ENCODE assay signal across 8 cellular contexts in genomic region chr22:46070722-46071450, GRCh38.
A peak's percentile ranks its signal among the peaks of the same experiment; 100 is the strongest.
DNase-seq lines count a peak whose midpoint lies in the region; ATAC-seq and TF ChIP-seq lines count a peak whose summit lies in the region.

No MANE protein-coding gene starts in this region.

- no peaks in the 10 kb centered on the region for H3K4me1 ChIP-seq in ectodermal cell (ENCODE audit: control insufficient read depth, insufficient read depth, low read length)

- peaks cover 1% of the 10 kb centered on the region for H3K27me3 Mint-ChIP-seq in IgD-negative memory B cell
- no peaks in the 10 kb centered on the region for H3K27me3 Mint-ChIP-seq in activated B cell treated with CpG ODN at 0.5 μM for 24 hours
- no peaks in the 10 kb centered on the region for H3K27me3 Mint-ChIP-seq in stimulated activated naive B cell treated with anti-CD40 and anti-IgM and Interleukin-4, amounts not matched to agents 10 μg/mL and 1 μg/mL and 100 μg/mL, for 72 hours

- CTCF ChIA-PET in activated B cell treated with CpG ODN at 0.5 μM for 24 hours (lab: Charles Lee) = interaction anchor here (1.0 to 1.3 kb wide), 2 partner anchors 34 to 58 kb away, joined by 4 to 7 read pairs; no protein-coding TSS in a partner anchor

- H3K27me3 ChIP-seq in ectodermal cell (ENCODE audit: control insufficient read depth, insufficient read depth, low read length, poor library complexity, severe bottlenecking) = peaks cover 97% of the 10 kb centered on the region

- H3K9me3 Mint-ChIP-seq in IgD-negative memory B cell = no peaks in the 10 kb centered on the region
- no peaks in the 10 kb centered on the region for H3K9me3 Mint-ChIP-seq in activated B cell treated with CpG ODN at 0.5 μM for 24 hours
- no peaks in the 10 kb centered on the region for H3K9me3 Mint-ChIP-seq in stimulated activated naive B cell treated with anti-CD40 and anti-IgM and Interleukin-4, amounts not matched to agents 10 μg/mL and 1 μg/mL and 100 μg/mL, for 72 hours

- H3K27ac ChIP-seq in ectodermal cell (ENCODE audit: insufficient read depth, low read depth, low read length, poor library complexity, severe bottlenecking) = no peak overlapping the region

- peaks cover 14 to 27% (median 17%) of the 10 kb centered on the region in 3 donors for H3K4me1 Mint-ChIP-seq in IgD-negative memory B cell
- peaks cover 28% of the 10 kb centered on the region for H3K4me1 Mint-ChIP-seq in activated B cell treated with CpG ODN at 0.5 μM for 24 hours
- peaks cover 26 to 36% of the 10 kb centered on the region in 2 donors for H3K4me1 Mint-ChIP-seq in stimulated activated naive B cell treated with anti-CD40 and anti-IgM and Interleukin-4, amounts not matched to agents 10 μg/mL and 1 μg/mL and 100 μg/mL, for 72 hours

- DNase-seq in DMS153 (lab: John Stamatoyannopoulos, UW) = peak; percentile 72
- no peak for DNase-seq in DMS153 treated with DMSO at 0.1 percent for 48 hours (lab: John Stamatoyannopoulos, UW; ENCODE audit: unreplicated experiment)
- peak; percentile 58 for DNase-seq in activated B cell treated with CpG ODN at 0.5 μM for 24 hours
- DNase-seq in lung microvascular endothelial cell (ENCODE audit: low read depth in 2 of 2) = peak; percentile 63 to 79
- peak; percentile 28 for DNase-seq in stimulated activated naive B cell treated with anti-CD40 and anti-IgM and Interleukin-4, amounts not matched to agents 10 μg/mL and 1 μg/mL and 100 μg/mL, for 72 hours

- no peaks in the 10 kb centered on the region for H3K36me3 ChIP-seq in ectodermal cell (ENCODE audit: control insufficient read depth, insufficient read depth, low read length)

- POLR2A ChIA-PET in activated B cell treated with CpG ODN at 0.5 μM for 24 hours (lab: Charles Lee) = interaction anchor here (0.6 to 2.8 kb wide), 10 partner anchors 8 to 75 kb away, joined by 3 to 79 read pairs (median 6); no protein-coding TSS in a partner anchor

- ATAC-seq in activated B cell treated with CpG ODN at 0.5 μM for 24 hours (ENCODE audit: low read depth) (peak; percentile 51), GM18858 (IDR thresholded peaks at IDR 0.05; ENCODE audit: unreplicated experiment) (no peak)
- ATAC-seq in stimulated activated naive B cell treated with anti-CD40 and anti-IgM and Interleukin-4, amounts not matched to agents 10 μg/mL and 1 μg/mL and 100 μg/mL, for 72 hours (replicated peaks) = peak; percentile 39 to 52

- 0% methylated on average over 125 of the region's 125 CpGs for WGBS in ectodermal cell, 2 experiments

- TF ChIP-seq CTCF in activated B cell treated with CpG ODN at 0.5 μM for 24 hours (IDR thresholded peaks at IDR 0.05) = no peak

- H3K27ac Mint-ChIP-seq in IgD-negative memory B cell = no peak overlapping the region
- H3K27ac Mint-ChIP-seq in activated B cell treated with CpG ODN at 0.5 μM for 24 hours = no peak overlapping the region
- H3K27ac Mint-ChIP-seq in stimulated activated naive B cell treated with anti-CD40 and anti-IgM and Interleukin-4, amounts not matched to agents 10 μg/mL and 1 μg/mL and 100 μg/mL, for 72 hours = peak overlapping the region; percentile 98

- no peaks in the 10 kb centered on the region for H3K9me3 ChIP-seq in ectodermal cell (ENCODE audit: control insufficient read depth, low read length)

- intact Hi-C loops in activated B cell treated with CpG ODN at 0.5 μM for 24 hours (cut with micrococcal nuclease) = loop anchor here (1.0 kb wide), 2 partner anchors 18 to 58 kb away; no protein-coding TSS in a partner anchor

- peak overlapping the region; percentile 31 for H3K4me3 ChIP-seq in ectodermal cell (ENCODE audit: insufficient read depth, low read depth, low read length)

- H3K4me3 Mint-ChIP-seq in IgD-negative memory B cell (peak overlapping the region in 3 of 4 donors; percentile 76 to 91 (median 83)), activated B cell treated with CpG ODN at 0.5 μM for 24 hours (peak overlapping the region; percentile 83)
- H3K4me3 Mint-ChIP-seq in stimulated activated naive B cell treated with anti-CD40 and anti-IgM and Interleukin-4, amounts not matched to agents 10 μg/mL and 1 μg/mL and 100 μg/mL, for 72 hours = peak overlapping the region; percentile 89 to 92

- H3K36me3 Mint-ChIP-seq in IgD-negative memory B cell = no peaks in the 10 kb centered on the region
- peaks cover 3% of the 10 kb centered on the region for H3K36me3 Mint-ChIP-seq in activated B cell treated with CpG ODN at 0.5 μM for 24 hours (ENCODE audit: low read depth)
- H3K36me3 Mint-ChIP-seq in stimulated activated naive B cell treated with anti-CD40 and anti-IgM and Interleukin-4, amounts not matched to agents 10 μg/mL and 1 μg/mL and 100 μg/mL, for 72 hours = peaks cover 2 to 6% of the 10 kb centered on the region in 2 donors
